18 cellular contexts compared by ENCODE assay signal in the genomic region with DNA sequence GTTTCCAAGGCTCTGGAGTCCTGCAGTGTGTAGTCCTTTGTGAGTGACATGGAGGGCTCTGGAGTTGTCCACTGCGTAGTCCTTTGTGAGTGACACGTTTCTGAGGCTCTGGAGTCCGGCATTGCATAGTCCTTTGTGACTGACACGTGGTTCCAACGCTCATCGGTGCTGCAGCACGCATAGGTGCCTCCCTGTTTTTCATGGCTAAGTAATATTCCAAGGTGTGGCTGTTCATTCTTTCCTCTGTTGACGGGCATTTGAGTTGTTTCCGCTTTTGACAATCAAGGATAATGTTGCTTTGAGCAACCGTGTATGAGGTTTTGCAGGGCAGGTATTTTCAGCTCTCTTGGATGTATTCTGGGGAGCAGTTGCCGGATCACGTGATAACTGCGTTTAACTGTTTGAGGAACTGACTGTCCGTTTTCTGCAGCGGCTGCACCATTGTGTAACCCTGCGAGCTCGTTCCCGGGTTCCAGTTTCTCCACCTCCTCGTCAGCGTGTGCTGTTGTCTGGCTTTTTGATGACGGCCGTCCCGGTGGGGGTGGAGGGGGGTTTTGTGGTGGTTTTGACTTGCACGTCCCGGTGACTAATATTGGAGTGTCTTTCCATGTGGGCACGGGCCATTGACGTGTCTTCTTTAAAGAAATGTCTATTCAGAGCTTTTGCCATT. TPM values are rescaled to one million over a fixed set of nuclear protein-coding genes. Genes with fewer than 3 reads are reported as not detected.
DNase-seq lines count a peak whose midpoint lies in the region; ATAC-seq, FAIRE-seq and TF ChIP-seq lines count a peak whose summit lies in the region.
"Had no signal": no experiment of that assay in that cellular context is flagged by ENCODE, and none has a peak within 500 bp of the region (broad histone marks: within the 10 kb centered on the region; RNA-seq: fewer than 3 reads in every experiment).

No MANE protein-coding gene starts in this region.

- TF ChIP-seq RAD21 in IMR-90 (IDR thresholded peaks at IDR 0.05; ENCODE audit: low read length) (no peak), K562 (CRISPR knock-in tag; conservative IDR thresholded peaks at IDR 0.05 in 1 of 2, IDR thresholded peaks at IDR 0.05 in 1 of 2) (no peak)

- H2BK15ac ChIP-seq in IMR-90 (ENCODE audit: low read depth, low read length): no peak overlapping the region

- H3K79me2 ChIP-seq in K562 (ENCODE audit: control insufficient read depth, insufficient read depth, low read length): no peaks in the 10 kb centered on the region
- H3K79me2 ChIP-seq in trophoblast cell (ENCODE audit: control insufficient read depth, insufficient read depth, low read length, poor library complexity): no peaks in the 10 kb centered on the region

- no peak for DNase-seq in IMR-90
- peak; percentile 80 for DNase-seq in NOMO-1 treated with dmso at 0.1 percent for 144 hours (lab: John Stamatoyannopoulos, UW; ENCODE audit: unreplicated experiment)
- no peak for DNase-seq in K562 (ENCODE audit: extremely low read depth in 1 of 4, low spot score in 3 of 4)
- DNase-seq in trophoblast cell: peak; percentile 5 to 39
- DNase-seq in pons (ENCODE audit: low spot score): no peak
- DNase-seq in HuH-7.5 (ENCODE audit: low spot score): no peak
- DNase-seq: AML-193, HFFc6, NCI-H1092 treated with DMSO at 0.1 percent for 48 hours, NCI-H1694 treated with DMSO at 0.1 percent for 48 hours, NCI-H345, NCI-H526 treated with DMSO at 0.1 percent for 48 hours, Right ventricle myocardium superior had no signal

- no peaks in the 10 kb centered on the region for H3K27me3 ChIP-seq in IMR-90 (ENCODE audit: control insufficient read depth, insufficient read depth, low read length)
- H3K27me3 ChIP-seq in K562 (ENCODE audit: control insufficient read depth in 2 of 2, insufficient read depth in 2 of 2, low read length in 2 of 2): peaks cover 35 to 77% of the 10 kb centered on the region in 2 experiments; a peak in 4 of 5 replicates
- H3K27me3 ChIP-seq in trophoblast cell (ENCODE audit: insufficient read depth, low read length): no peaks in the 10 kb centered on the region

- H3K79me1 ChIP-seq in IMR-90 (ENCODE audit: low read depth in 1 of 2, low read length in 2 of 2): peaks cover 15 to 68% of the 10 kb centered on the region in 2 experiments
- H3K79me1 ChIP-seq in trophoblast cell (ENCODE audit: low read length): no peaks in the 10 kb centered on the region

- H4K20me1 ChIP-seq in IMR-90 (ENCODE audit: insufficient read depth, low read length): peaks cover 55% of the 10 kb centered on the region
- peaks cover 12% of the 10 kb centered on the region; the same call in 1 of the 2 replicates for H4K20me1 ChIP-seq in K562 (replicated peaks; ENCODE audit: control insufficient read depth, insufficient read depth, low read length)

- H3K4me1 ChIP-seq in IMR-90 (ENCODE audit: control insufficient read depth, insufficient read depth, low read length) (peaks cover 7% of the 10 kb centered on the region), K562 (replicated peaks in 1 of 2; ENCODE audit: control insufficient read depth in 2 of 2, insufficient read depth in 2 of 2, low read length in 2 of 2) (peaks cover 0 to 25% of the 10 kb centered on the region in 2 experiments; a peak in 2 of 5 replicates), trophoblast cell (ENCODE audit: control insufficient read depth in 1 of 2, insufficient read depth in 2 of 2, low read length in 2 of 2) (no peaks in the 10 kb centered on the region)

- BruUV-seq in IMR-90 (replicated peaks; lab: Mats Ljungman, UMichigan) (TSS peak; percentile 13), K562 (replicated peaks; lab: Mats Ljungman, UMichigan) (no TSS peak)

- H4K91ac ChIP-seq in IMR-90 (ENCODE audit: insufficient read depth, low read depth, low read length) (no peak overlapping the region), trophoblast cell (ENCODE audit: low read depth, low read length) (no peak overlapping the region)

- FAIRE-seq in K562 (lab: Jason Lieb, UNC): no peak
- FAIRE-seq: D721Med had no signal

- H3K9me1 ChIP-seq in IMR-90 (ENCODE audit: insufficient read depth, low read length) (peaks cover 17% of the 10 kb centered on the region), K562 (ENCODE audit: control insufficient read depth, insufficient read depth, low read length) (no peaks in the 10 kb centered on the region)

- H3K23ac ChIP-seq in IMR-90 (ENCODE audit: low read depth, low read length): no peak overlapping the region
- H3K23ac ChIP-seq in trophoblast cell (ENCODE audit: low read length): no peak overlapping the region

- no peak overlapping the region for H4K8ac ChIP-seq in IMR-90 (ENCODE audit: low read depth in 2 of 2, low read length in 2 of 2)
- H4K8ac ChIP-seq in trophoblast cell (ENCODE audit: low read depth, low read length): no peak overlapping the region

- TF ChIP-seq CTCF in IMR-90 (conservative IDR thresholded peaks at IDR 0.05; ENCODE audit: low read depth, low read length): no peak
- no peak for TF ChIP-seq CTCF in K562 (IDR thresholded peaks at IDR 0.05 in 2 of 3, conservative IDR thresholded peaks at IDR 0.05 in 1 of 3; ENCODE audit: insufficient read depth in 2 of 3, low read depth in 1 of 3, low read length in 3 of 3)

- no peak overlapping the region for H4K12ac ChIP-seq in trophoblast cell (ENCODE audit: low read depth, low read length)

- no peak overlapping the region for H3K56ac ChIP-seq in IMR-90 (ENCODE audit: extremely low read depth, insufficient read depth, low read length)

- 97% methylated on average over 12 of the region's 27 CpGs; no CpG with 5 or more reads in 1 of the 2 experiments for WGBS in IMR-90 (ENCODE audit: extremely low coverage in 2 of 2, insufficient read length in 1 of 2), 2 experiments
- WGBS in K562 (ENCODE audit: insufficient coverage, low coverage, missing lambda C conversion rate): 1% methylated on average over 27 of the region's 27 CpGs
- WGBS in trophoblast cell (ENCODE audit: extremely low coverage, insufficient coverage, insufficient read length): no CpG with 5 or more reads among the region's 27 CpGs

- H4K5ac ChIP-seq in IMR-90 (ENCODE audit: low read depth, low read length): no peak overlapping the region

- H2AK9ac ChIP-seq in IMR-90 (replicated peaks; ENCODE audit: low read depth, low read length, poor library complexity): peak overlapping the region; percentile 65

- peaks cover 77% of the 10 kb centered on the region for H3K36me3 ChIP-seq in IMR-90 (ENCODE audit: control insufficient read depth, insufficient read depth, low read length)
- H3K36me3 ChIP-seq in K562 (ENCODE audit: control insufficient read depth, insufficient read depth, low read length): no peaks in the 10 kb centered on the region
- no peaks in the 10 kb centered on the region for H3K36me3 ChIP-seq in trophoblast cell (ENCODE audit: control insufficient read depth in 1 of 2, insufficient read depth in 2 of 2, low read length in 2 of 2)

- H2BK5ac ChIP-seq in IMR-90 (ENCODE audit: low read depth, low read length, poor library complexity, severe bottlenecking) (no peak overlapping the region), trophoblast cell (ENCODE audit: low read depth, low read length, poor library complexity) (no peak overlapping the region)

- POLR2A ChIA-PET in IMR-90 (lab: Charles Lee; ENCODE audit: unreplicated experiment): no interaction called here
- POLR2A ChIA-PET in K562 (lab: Yijun Ruan, JAX): interaction anchor here (0.8 to 1.4 kb wide), 3 partner anchors 10 to 38 kb away, joined by 3 to 5 read pairs (median 3); no protein-coding TSS in a partner anchor

- H2AK5ac ChIP-seq in IMR-90 (ENCODE audit: low read depth, low read length) (0 out of 2 replicates have a peak overlapping the region, but pooled peaks have one; percentile 39), trophoblast cell (ENCODE audit: low read length) (no peak overlapping the region)

- H3K9me3 ChIP-seq in IMR-90 (ENCODE audit: control insufficient read depth, insufficient read depth, low read length) (no peaks in the 10 kb centered on the region), K562 (replicated peaks; ENCODE audit: control insufficient read depth, insufficient read depth, low read depth, low read length) (no peaks in the 10 kb centered on the region), trophoblast cell (ENCODE audit: insufficient read depth, low read depth, low read length) (no peaks in the 10 kb centered on the region)

- TF ChIP-seq EP300 in K562 (IDR thresholded peaks at IDR 0.05; ENCODE audit: low read length): no peak

- H3K4me2 ChIP-seq in IMR-90 (ENCODE audit: low read depth, low read length): no peak overlapping the region
- H3K4me2 ChIP-seq in K562 (ENCODE audit: insufficient read depth, low read length): no peak overlapping the region
- H3K4me2 ChIP-seq in trophoblast cell (ENCODE audit: low read length): no peak overlapping the region
- H3K4me2 ChIP-seq: GM23338 had no signal

- H3K14ac ChIP-seq in IMR-90 (replicated peaks; ENCODE audit: low read depth, low read length): no peak overlapping the region
- no peak overlapping the region for H3K14ac ChIP-seq in trophoblast cell (ENCODE audit: low read length)

- intact Hi-C loops in IMR-90 (cut with micrococcal nuclease) (no loop called here), K562 (cut with micrococcal nuclease) (no loop called here)

- no peak overlapping the region for H3K27ac ChIP-seq in IMR-90 (ENCODE audit: insufficient read depth, low read length)
- no peak overlapping the region for H3K27ac ChIP-seq in K562 (ENCODE audit: extremely low read depth, low read depth, low read length)
- H3K27ac ChIP-seq in trophoblast cell (ENCODE audit: low read depth, low read length): no peak overlapping the region

- no peak overlapping the region for H2BK20ac ChIP-seq in IMR-90 (ENCODE audit: low read depth, low read length)

- in situ Hi-C loops in IMR-90 (cut with MboI; ENCODE audit: low sequenced_read_pairs) (no loop called here), K562 (cut with MboI) (no loop called here)

- H3K9ac ChIP-seq in IMR-90 (ENCODE audit: low read depth, low read length) (no peak overlapping the region), K562 (ENCODE audit: insufficient read depth in 1 of 2, low read depth in 2 of 2, low read length in 2 of 2) (no peak overlapping the region), trophoblast cell (ENCODE audit: low read length) (no peak overlapping the region)

- no peak overlapping the region for H2BK12ac ChIP-seq in trophoblast cell (ENCODE audit: low read length)

- H3K18ac ChIP-seq in IMR-90 (ENCODE audit: low read depth, low read length) (no peak overlapping the region), trophoblast cell (ENCODE audit: low read length) (no peak overlapping the region)

- ATAC-seq in IMR-90 (ENCODE audit: low read depth) (no peak), K562 (no peak), HG03025 (IDR thresholded peaks at IDR 0.05; ENCODE audit: low FRiP score, unreplicated experiment) (no peak)
- ATAC-seq: GM23338 had no signal

- H2BK120ac ChIP-seq in IMR-90 (ENCODE audit: low read depth, low read length): no peak overlapping the region
- H2BK120ac ChIP-seq in trophoblast cell (ENCODE audit: insufficient read depth, low read length, poor library complexity): no peak overlapping the region

- H3K4ac ChIP-seq in IMR-90 (ENCODE audit: low read depth, low read length): no peak overlapping the region
- H3K4ac ChIP-seq in trophoblast cell (ENCODE audit: low read depth, low read length): no peak overlapping the region

- H2AFZ ChIP-seq in IMR-90 (replicated peaks; ENCODE audit: low read length, poor library complexity): no peak overlapping the region
- no peak overlapping the region for H2AFZ ChIP-seq in K562 (ENCODE audit: low read depth, low read length)
- no peak overlapping the region for H2AFZ ChIP-seq in trophoblast cell (ENCODE audit: insufficient read depth, low read length, poor library complexity)
- H2AFZ ChIP-seq: GM23338 had no signal

- TF ChIP-seq POLR2A in IMR-90 (IDR thresholded peaks at IDR 0.05; ENCODE audit: low read depth, low read length): no peak
- no peak for TF ChIP-seq POLR2A in K562 (conservative IDR thresholded peaks at IDR 0.05)

- CTCF ChIA-PET in IMR-90 (lab: Yijun Ruan, JAX) (interaction anchor here (0.7 kb wide), 1 partner anchor 566 kb away, joined by 3 read pairs; no protein-coding TSS in a partner anchor), K562 (lab: Yijun Ruan, JAX; ENCODE audit: low intra/inter-chr PET ratio) (no interaction called here)

- H3K4me3 ChIP-seq in IMR-90 (ENCODE audit: insufficient read depth, low read depth, low read length) (no peak overlapping the region), K562 (no peak overlapping the region), trophoblast cell (ENCODE audit: low read depth, low read length) (no peak overlapping the region)
- H3K4me3 ChIP-seq: GM23338 had no signal

- dilution Hi-C loops in IMR-90 (cut with HindIII; ENCODE audit: low sequenced_read_pairs, unreplicated experiment): no loop called here

RNA-seq across cellular contexts. Expression of gene FAM20C, which starts 21.1 kb away (rescaled TPM):
- total RNA-seq in IMR-90 (2012; rRNA removed): 7.7 and 8.9 TPM in 2 replicates
- 36.6 and 38.2 TPM in 2 replicates for polyA plus RNA-seq in IMR-90 (2012; rRNA removed)
- 36.5 and 56.4 TPM in 2 replicates for polyA plus RNA-seq in IMR-90 (2012; cell fraction: cytosol; rRNA removed)
- 38.9 and 55.0 TPM in 2 replicates for polyA plus RNA-seq in IMR-90 (2012; cell fraction: nucleus; rRNA removed; ENCODE audit: low replicate concordance)
- total RNA-seq in K562 (2011; cell fraction: chromatin; rRNA removed; ENCODE audit: low replicate concordance): not detected in 2 replicates
- not detected in 2 replicates for total RNA-seq in K562 (2011; cell fraction: nucleolus; rRNA removed)
- total RNA-seq in K562 (2011; cell fraction: nucleoplasm; rRNA removed): not detected in 2 replicates
- not detected in 2 replicates for total RNA-seq in K562 (2014; rRNA removed)
- total RNA-seq in K562 (2014; rRNA removed; fragmentation: Illumina TruSeq; extraction: Trizol): not detected in 2 replicates
- total RNA-seq in K562 (2015; rRNA removed; fragmentation: Illumina TruSeq; extraction: Trizol): not detected in 2 replicates
- 0.09 and 0.20 TPM in 2 replicates for total RNA-seq in K562 (2021)
- not detected in 2 replicates for polyA plus RNA-seq in K562 (2011; rRNA removed)
- not detected in 2 replicates for polyA plus RNA-seq in K562 (2011; cell fraction: cytosol; rRNA removed)
- not detected in 2 replicates for polyA plus RNA-seq in K562 (2011; cell fraction: nucleus; rRNA removed)
- not detected in 2 replicates for polyA plus RNA-seq in K562 (2012)
- polyA plus RNA-seq in K562 (2014; fragmentation: Illumina TruSeq; extraction: Trizol): not detected in 2 replicates
- not detected for polyA plus RNA-seq in K562 (2014; fragmentation: Nextera tagmentation; extraction: Ambion mirVana)
- polyA plus RNA-seq in K562 (2014; rRNA removed): not detected in 2 replicates
- not detected in 2 replicates for polyA minus RNA-seq in K562 (2011; rRNA and poly(A)+ RNA removed)
- 0.64 TPM in 1 of 2 replicates, not detected in the other for polyA minus RNA-seq in K562 (2011; cell fraction: cytosol; rRNA and poly(A)+ RNA removed)
- not detected in 2 replicates for polyA minus RNA-seq in K562 (2011; cell fraction: nucleus; rRNA and poly(A)+ RNA removed)
- polyA plus RNA-seq in trophoblast cell (2013): 0.24 and 0.33 TPM in 2 replicates
- polyA plus RNA-seq: CD4-positive, alpha-beta memory T cell; IgD-negative memory B cell had no signal

Comparison
In these comparisons a context has a peak if more than half of its experiments do, and no peak if none do; other contexts are left out.
1. DNase-seq: peak in NOMO-1 treated with dmso at 0.1 percent for 144 hours (single experiment) and trophoblast cell (2 of 2); none in IMR-90 (single experiment), K562 (0 of 4), pons (single experiment) and HuH-7.5 (single experiment).